ENCODE assay signal across 24 cellular contexts in genomic region chr1:56356376-56356775, GRCh38.
"Had no signal": no experiment of that assay in that cellular context is flagged by ENCODE, and none has a peak within 500 bp of the region (broad histone marks: within the 10 kb centered on the region; RNA-seq: fewer than 3 reads in every experiment).

No MANE protein-coding gene starts in this region.

- ATAC-seq: activated CD8-positive, alpha-beta T cell treated with anti-CD3 and anti-CD28 coated beads for 36 hours; activated T-cell treated with anti-CD3 and anti-CD28 coated beads, Interleukin-2, amount 50 U/mL, for 72 hours; activated T-helper 17 cell treated with anti-CD3 and anti-CD28 coated beads, Interleukin-2, amount 50 U/mL, for 72 hours; Panc1 had no signal

- H3K9me3 ChIP-seq: MG63 had no signal

- DNase-seq: activated CD4-positive, alpha-beta T cell treated with anti-CD3 and anti-CD28 coated beads, Interleukin-2, amount 10 ng/mL, durations not matched to agents 24 days and 14 days; activated CD4-positive, alpha-beta T cell treated with anti-CD3 and anti-CD28 coated beads, Interleukin-2, amount 50 U/mL, for 4 hours; activated CD8-positive, alpha-beta T cell treated with anti-CD3 and anti-CD28 coated beads for 36 hours; activated effector memory CD4-positive, alpha-beta T cell treated with anti-CD3 and anti-CD28 coated beads, Interleukin-2, amount 50 U/mL, for 16 hours; activated naive CD4-positive, alpha-beta T cell; activated naive CD4-positive, alpha-beta T cell treated with anti-CD3 and anti-CD28 coated beads, Interleukin-2, amount 50 U/mL, for 16 hours; activated naive CD8-positive, alpha-beta T cell treated with anti-CD3 and anti-CD28 coated beads for 36 hours; activated T-cell treated with anti-CD3 and anti-CD28 coated beads, Interleukin-2, amount 50 U/mL, for 1 hour; activated T-cell treated with anti-CD3 and anti-CD28 coated beads, Interleukin-2, amount 50 U/mL, for 72 hours; amniotic stem cell; aorta; brain microvascular endothelial cell; Karpas-422; KBM-7; MG63; NCI-H1092; NCI-H1436 treated with DMSO at 0.1 percent for 48 hours; NCI-H1694 treated with DMSO at 0.1 percent for 48 hours; NCI-H2029; NCI-H345; NCI-H524 treated with DMSO at 0.1 percent for 48 hours; SIG-M5 had no signal

- H3K27ac ChIP-seq: brain microvascular endothelial cell had no signal

- H3K27me3 ChIP-seq: brain microvascular endothelial cell, MG63 had no signal

- H3K4me3 ChIP-seq: MG63 had no signal

- H3K36me3 ChIP-seq: brain microvascular endothelial cell, MG63 had no signal
